Comparison of ENCODE assay signal across 23 cellular contexts in genomic region chr14:22601456-22601855, GRCh38. TPM values are rescaled to one million over a fixed set of nuclear protein-coding genes. Genes with fewer than 3 reads are reported as not detected.
DNase-seq lines count a peak whose midpoint lies in the region; ATAC-seq and TF ChIP-seq lines count a peak whose summit lies in the region.
"Had no signal": no experiment of that assay in that cellular context is flagged by ENCODE, and none has a peak within 500 bp of the region (broad histone marks: within the 10 kb centered on the region; RNA-seq: fewer than 3 reads in every experiment).

No MANE protein-coding gene starts in this region.

- peak overlapping the region; percentile 29 for H3K4me2 ChIP-seq in Loucy (ENCODE audit: low read depth, low read length, poor library complexity, severe bottlenecking)

- H3K27me3 ChIP-seq in Loucy (ENCODE audit: insufficient read depth, low read length, poor library complexity, severe bottlenecking) (no peaks in the 10 kb centered on the region), testis (no peaks in the 10 kb centered on the region)
- H3K27me3 ChIP-seq: Peyer's patch had no signal

- no peak overlapping the region for H3K4me3 Mint-ChIP-seq in T-helper 17 cell

- H3F3A ChIP-seq in Loucy (ENCODE audit: low read depth) = no peaks in the 10 kb centered on the region

- peaks cover 7% of the 10 kb centered on the region; the same call in 1 of the 2 replicates for H3K79me2 ChIP-seq in Loucy (ENCODE audit: insufficient read depth, low read length)

- no peak overlapping the region for H3K27ac ChIP-seq in testis
- H3K27ac ChIP-seq: Peyer's patch, SK-N-MC had no signal

- no peak for TF ChIP-seq POLR2A in testis (IDR thresholded peaks at IDR 0.05)

- H3K27me3 Mint-ChIP-seq in T-helper 17 cell = no peaks in the 10 kb centered on the region
- H3K27me3 Mint-ChIP-seq: CD8-positive, alpha-beta memory T cell had no signal

- H3K36me3 ChIP-seq in Loucy (ENCODE audit: insufficient read depth, low read length) = no peaks in the 10 kb centered on the region
- H3K36me3 ChIP-seq in testis (ENCODE audit: low read depth, missing control alignments) = no peaks in the 10 kb centered on the region

- WGBS in testis, 2 donors = 49 to 57% methylated on average over 2 of the region's 2 CpGs

- intact Hi-C loops in testis (cut with DNase I; ENCODE audit: low total_unique reads) = no loop called here

- TF ChIP-seq CTCF in Loucy (conservative IDR thresholded peaks at IDR 0.05; ENCODE audit: low read length) (no peak), testis (IDR thresholded peaks at IDR 0.05) (no peak)

- H3K36me3 Mint-ChIP-seq in T-helper 17 cell (ENCODE audit: low read depth) = peaks cover 16% of the 10 kb centered on the region

- peak overlapping the region; percentile 59 for H3K27ac Mint-ChIP-seq in T-helper 17 cell

- no peak for ATAC-seq in T-helper 17 cell
- ATAC-seq in HG03108 (IDR thresholded peaks at IDR 0.05; ENCODE audit: unreplicated experiment) = no peak
- ATAC-seq in HG02763 (IDR thresholded peaks at IDR 0.05; ENCODE audit: unreplicated experiment) = no peak

- no peaks in the 10 kb centered on the region for H3K9me2 ChIP-seq in Loucy (replicated peaks; ENCODE audit: low read depth, low read length)

- H3K9me3 ChIP-seq in Loucy (ENCODE audit: insufficient read depth, low read depth, low read length) (no peaks in the 10 kb centered on the region), T-helper 17 cell (ENCODE audit: control insufficient read depth, low read length, poor library complexity, severe bottlenecking) (no peaks in the 10 kb centered on the region), testis (no peaks in the 10 kb centered on the region)
- H3K9me3 ChIP-seq: Peyer's patch had no signal

- no peaks in the 10 kb centered on the region for H4K20me1 ChIP-seq in Loucy (ENCODE audit: insufficient read depth, low read length, poor library complexity, severe bottlenecking)

- H2AFZ ChIP-seq in Loucy (ENCODE audit: low read length) = no peak overlapping the region

- peaks cover 31% of the 10 kb centered on the region for H3K4me1 Mint-ChIP-seq in T-helper 17 cell

- H3K4me3 ChIP-seq in Loucy (ENCODE audit: low read length, poor library complexity, severe bottlenecking) (no peak overlapping the region), testis (no peak overlapping the region)
- H3K4me3 ChIP-seq: Peyer's patch, SK-N-MC had no signal

- peak; percentile 56 for DNase-seq in CD1c-positive myeloid dendritic cell (ENCODE audit: extremely low spot score)
- no peak for DNase-seq in T-helper 17 cell
- peak; percentile 90 for DNase-seq in testis
- no peak for DNase-seq in islet precursor cell
- DNase-seq: Calu3; CD8-positive, alpha-beta memory T cell; DMS79 treated with DMSO at 0.1 percent for 48 hours; GF-D8; Karpas-422; MV-4-11; NCI-H1105; NCI-H146; NCI-H1930; NCI-H446; NCI-H526; Peyer's patch; SIG-M5 had no signal

- no peak overlapping the region for H3K9ac ChIP-seq in Loucy (ENCODE audit: low read depth, low read length, poor library complexity, severe bottlenecking)

- peaks cover 24% of the 10 kb centered on the region for H3K4me1 ChIP-seq in Loucy (ENCODE audit: insufficient read depth, low read length, poor library complexity, severe bottlenecking)
- peaks cover 13% of the 10 kb centered on the region for H3K4me1 ChIP-seq in testis

RNA-seq across cellular contexts. Expression of gene ABHD4, which starts 3.4 kb away (rescaled TPM):
- 10 to 100 TPM; 12.3 to 19.0 TPM for total RNA-seq in T-helper 17 cell
- 100 to 1,000 TPM; 122 to 158 TPM for total RNA-seq in testis
- 111 TPM for polyA plus RNA-seq in testis (ENCODE audit: insufficient read depth, low read depth, low replicate concordance)

RNA-seq across cellular contexts. Expression of gene DAD1, which starts 12.4 kb away (rescaled TPM):
- total RNA-seq in T-helper 17 cell = 10 to 100 TPM; 95.4 to 96.0 TPM
- total RNA-seq in testis = 100 to 1,000 TPM; 209 to 235 TPM
- polyA plus RNA-seq in testis (ENCODE audit: insufficient read depth, low read depth, low replicate concordance) = 350 TPM

RNA-seq across cellular contexts. Expression of gene OR6J1, which starts 42.7 kb away (rescaled TPM):
- total RNA-seq in T-helper 17 cell = not detected
- total RNA-seq in testis = under 1 TPM in 1 of 2 donors, not detected in 1; 0.19 TPM
- not detected for polyA plus RNA-seq in testis (ENCODE audit: insufficient read depth, low read depth, low replicate concordance)
- total RNA-seq: Calu3; CD8-positive, alpha-beta memory T cell; M059J; T-helper 1 cell treated with Interleukin-12 subunit alpha and Interleukin-12 subunit beta and Interleukin-4 antibody, amounts not matched to agents 30 ng/mL and 1 ng/mL, for 36 hours had no signal
- polyA plus RNA-seq: CD8-positive, alpha-beta memory T cell had no signal

Comparison
In these comparisons a context has a peak if more than half of its experiments do, and no peak if none do; other contexts are left out.
1. DNase-seq: peak in CD1c-positive myeloid dendritic cell (single experiment) and testis (single experiment); none in T-helper 17 cell (0 of 3) and islet precursor cell (single experiment).
2. RNA of gene ABHD4, which starts 3.4 kb away (total RNA-seq): 122 to 158 TPM in testis; 12.3 to 19.0 TPM in T-helper 17 cell; every median in the first group is over 4 times any median in the second.